In the genomic region with DNA sequence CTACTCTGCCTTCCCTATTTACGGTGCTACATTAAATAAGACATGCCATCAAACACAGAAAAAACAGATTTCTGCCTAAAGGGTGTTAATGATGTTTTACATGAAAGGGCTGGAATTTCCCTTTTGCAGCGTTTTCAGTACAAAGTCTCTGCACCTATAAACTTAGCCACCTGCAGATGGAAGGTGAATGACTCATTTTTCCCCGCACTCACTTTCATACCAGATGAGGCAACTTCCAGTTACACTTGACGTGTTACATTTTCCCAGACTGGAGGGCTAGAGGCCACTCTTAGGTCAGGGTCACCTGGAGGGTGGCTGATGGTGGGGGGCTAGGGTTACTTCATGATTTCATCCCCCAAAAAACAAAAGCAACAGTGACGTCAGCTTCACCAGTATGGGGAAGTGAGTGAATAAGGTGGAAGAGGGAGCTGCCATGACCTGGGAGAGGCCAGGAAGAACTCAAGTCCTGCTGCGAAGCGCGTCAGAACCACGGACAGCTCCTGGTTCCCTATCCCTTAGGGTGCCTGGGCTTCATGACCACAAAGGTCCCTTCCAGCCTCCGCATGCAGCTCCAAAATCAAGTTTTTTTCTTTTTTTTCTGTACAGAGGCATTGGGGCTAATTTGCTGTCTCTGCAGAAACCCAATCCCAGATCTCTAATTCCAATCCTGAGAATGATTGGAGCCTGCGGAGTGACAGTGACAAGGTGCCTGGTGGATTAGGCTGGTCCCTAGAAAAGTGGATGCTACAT, we compare ENCODE assay signal across 9 cellular contexts.
DNase-seq lines count a peak whose midpoint lies in the region; ATAC-seq and TF ChIP-seq lines count a peak whose summit lies in the region.
"Had no signal": no experiment of that assay in that cellular context is flagged by ENCODE, and none has a peak within 500 bp of the region (broad histone marks: within the 10 kb centered on the region; RNA-seq: fewer than 3 reads in every experiment).

No MANE protein-coding gene starts in this region.

- no peak overlapping the region for H3K4me2 ChIP-seq in HCT116 (ENCODE audit: low read length)
- H3K4me2 ChIP-seq in mesendoderm (ENCODE audit: low read length) = no peak overlapping the region

- no peak overlapping the region for H2BK15ac ChIP-seq in mesendoderm (replicated peaks; ENCODE audit: low read depth)

- ATAC-seq in GM18858 (IDR thresholded peaks at IDR 0.05; ENCODE audit: unreplicated experiment) (peak; percentile 81), HCT116 (no peak), gastrocnemius medialis (no peak), HG03280 (IDR thresholded peaks at IDR 0.05; ENCODE audit: unreplicated experiment) (no peak)

- H3K18ac ChIP-seq in mesendoderm (ENCODE audit: low read length) = no peak overlapping the region

- WGBS in mesendoderm (ENCODE audit: extremely low coverage, insufficient coverage, low lambda C conversion rate) = no CpG with 5 or more reads among the region's 11 CpGs

- no peak for TF ChIP-seq RAD21 in HCT116 (IDR thresholded peaks at IDR 0.05; ENCODE audit: low read depth)

- no peak overlapping the region for H2BK120ac ChIP-seq in mesendoderm (ENCODE audit: low read depth, low read length)

- no peaks in the 10 kb centered on the region for H3K79me1 ChIP-seq in mesendoderm (ENCODE audit: low read length)

- no peaks in the 10 kb centered on the region for H4K20me1 ChIP-seq in HCT116 (ENCODE audit: insufficient read depth)

- POLR2A ChIA-PET in HCT116 (lab: Charles Lee) = no interaction called here

- no peaks in the 10 kb centered on the region for H3K27me3 ChIP-seq in HCT116 (ENCODE audit: insufficient read depth, low read length)
- H3K27me3 ChIP-seq in SJCRH30 = no peaks in the 10 kb centered on the region
- no peaks in the 10 kb centered on the region for H3K27me3 ChIP-seq in mesendoderm (ENCODE audit: insufficient read depth, low read length, poor library complexity)
- H3K27me3 ChIP-seq in gastrocnemius medialis = no peaks in the 10 kb centered on the region
- H3K27me3 ChIP-seq in dorsolateral prefrontal cortex = peaks cover 0 to 14% (median 0%) of the 10 kb centered on the region in 45 donors

- H4K5ac ChIP-seq in mesendoderm (ENCODE audit: low read length) = no peak overlapping the region

- H3K9ac ChIP-seq in HCT116 (ENCODE audit: low read length) (no peak overlapping the region), mesendoderm (ENCODE audit: low read length) (no peak overlapping the region)

- H4K8ac ChIP-seq in mesendoderm (ENCODE audit: low read depth, low read length) = no peak overlapping the region

- no peaks in the 10 kb centered on the region for H3K9me3 ChIP-seq in HCT116 (ENCODE audit: control insufficient read depth in 1 of 2, insufficient read depth in 1 of 2, low read depth in 1 of 2, low read length in 2 of 2)
- no peaks in the 10 kb centered on the region for H3K9me3 ChIP-seq in SJCRH30 (replicated peaks)
- H3K9me3 ChIP-seq in gastrocnemius medialis = no peaks in the 10 kb centered on the region

- no peak overlapping the region for H3K23ac ChIP-seq in mesendoderm (ENCODE audit: low read length)

- no peak overlapping the region for H3K56ac ChIP-seq in mesendoderm (ENCODE audit: low read length)

- no peaks in the 10 kb centered on the region for H3K79me2 ChIP-seq in HCT116 (ENCODE audit: insufficient read depth, low read length)
- H3K79me2 ChIP-seq in mesendoderm (ENCODE audit: control insufficient read depth, insufficient read depth, low read length) = no peaks in the 10 kb centered on the region

- no peak overlapping the region for H3K4me3 ChIP-seq in HCT116 (replicated peaks in 1 of 2; ENCODE audit: low read depth in 1 of 2, low read length in 2 of 2)
- H3K4me3 ChIP-seq in SJCRH30 = no peak overlapping the region
- no peak overlapping the region for H3K4me3 ChIP-seq in mesendoderm (ENCODE audit: low read length)
- no peak overlapping the region for H3K4me3 ChIP-seq in gastrocnemius medialis
- H3K4me3 ChIP-seq in dorsolateral prefrontal cortex = peak overlapping the region in 3 of 59 donors; percentile 3 to 35 (median 28)

- no peaks in the 10 kb centered on the region for H3K4me1 ChIP-seq in HCT116 (ENCODE audit: control insufficient read depth in 1 of 2, insufficient read depth in 2 of 2, low read length in 2 of 2)
- H3K4me1 ChIP-seq in SJCRH30 = no peaks in the 10 kb centered on the region
- H3K4me1 ChIP-seq in mesendoderm (ENCODE audit: control insufficient read depth, low read depth, low read length) = no peaks in the 10 kb centered on the region
- H3K4me1 ChIP-seq in gastrocnemius medialis = no peaks in the 10 kb centered on the region

- TF ChIP-seq POLR2A in HCT116 (IDR thresholded peaks at IDR 0.05; ENCODE audit: borderline replicate concordance, extremely low read depth, insufficient read depth, insufficient read length) = no peak
- TF ChIP-seq POLR2A in gastrocnemius medialis (IDR thresholded peaks at IDR 0.05) = no peak

- no peak overlapping the region for H3K4ac ChIP-seq in mesendoderm (ENCODE audit: low read depth, low read length)

- RAD21 ChIA-PET in HCT116 (lab: Charles Lee; ENCODE audit: low non-redundant PET in 1 of 2, low total read pairs in 2 of 2, uncharacterized antibody in 2 of 2, unreplicated experiment in 2 of 2) = no interaction called here

- H2BK5ac ChIP-seq in mesendoderm (ENCODE audit: low read length) = no peak overlapping the region

- no peak overlapping the region for H3K27ac ChIP-seq in HCT116 (ENCODE audit: low read depth, low read length)
- H3K27ac ChIP-seq in SJCRH30 = no peak overlapping the region
- no peak overlapping the region for H3K27ac ChIP-seq in mesendoderm (ENCODE audit: low read depth, low read length)
- no peak overlapping the region for H3K27ac ChIP-seq in gastrocnemius medialis
- H3K27ac ChIP-seq in dorsolateral prefrontal cortex = peak overlapping the region in 1 of 59 donors; percentile 61
- H3K27ac ChIP-seq: VCaP had no signal

- H3K36me3 ChIP-seq in HCT116 (ENCODE audit: control insufficient read depth in 1 of 2, insufficient read depth in 2 of 2, low read length in 2 of 2) = no peaks in the 10 kb centered on the region
- no peaks in the 10 kb centered on the region for H3K36me3 ChIP-seq in SJCRH30
- H3K36me3 ChIP-seq in mesendoderm (ENCODE audit: control insufficient read depth, insufficient read depth, low read length) = no peaks in the 10 kb centered on the region
- no peaks in the 10 kb centered on the region for H3K36me3 ChIP-seq in gastrocnemius medialis

- BruUV-seq in HCT116 (replicated peaks; lab: Mats Ljungman, UMichigan) = no TSS peak

- in situ Hi-C loops in gastrocnemius medialis (cut with MboI; ENCODE audit: low sequenced_read_pairs in 4 of 4) = no loop called here

- TF ChIP-seq CTCF in HCT116 (IDR thresholded peaks at IDR 0.05 in 2 of 3, conservative IDR thresholded peaks at IDR 0.05 in 1 of 3; ENCODE audit: borderline replicate concordance in 1 of 3, insufficient read depth in 1 of 3, low read depth in 2 of 3, low read length in 2 of 3) = no peak
- no peak for TF ChIP-seq CTCF in gastrocnemius medialis (IDR thresholded peaks at IDR 0.05 in 4 of 5, conservative IDR thresholded peaks at IDR 0.05 in 1 of 5)
- no peak for TF ChIP-seq CTCF in dorsolateral prefrontal cortex (IDR thresholded peaks at IDR 0.05 in 54 of 56, conservative IDR thresholded peaks at IDR 0.05 in 2 of 56; ENCODE audit: low read depth in 1 of 56, partially characterized antibody in 56 of 56)

- H2AK5ac ChIP-seq in mesendoderm (ENCODE audit: low read length) = no peak overlapping the region

- CTCF ChIA-PET in HCT116 (lab: Charles Lee) = no interaction called here

- H3K9me2 ChIP-seq in HCT116 (ENCODE audit: insufficient read depth) = no peaks in the 10 kb centered on the region

- DNase-seq in HCT116 (ENCODE audit: low read depth, low spot score) (no peak), SJCRH30 (peak; percentile 42 to 47), mesendoderm (peak; percentile 76), gastrocnemius medialis (no peak), dorsolateral prefrontal cortex (no peak), NCI-H524 treated with DMSO at 0.1 percent for 48 hours (lab: John Stamatoyannopoulos, UW) (no peak)

- H2AFZ ChIP-seq in HCT116 (ENCODE audit: low read depth, low read length, poor library complexity, severe bottlenecking) = no peak overlapping the region

- intact Hi-C loops in HCT116 (cut with micrococcal nuclease) = no loop called here
- intact Hi-C loops in gastrocnemius medialis (cut with DNase I; ENCODE audit: low total_unique reads) = no loop called here
- intact Hi-C loops in dorsolateral prefrontal cortex (cut with DNase I) = no loop called here

TF ChIP-seq in HCT116, 20 proteins besides CTCF, POLR2A, EP300 and RAD21:
- TF ChIP-seq SIN3A (IDR thresholded peaks at IDR 0.05; ENCODE audit: low read depth) = no peak
- TF ChIP-seq, protein P1, sequence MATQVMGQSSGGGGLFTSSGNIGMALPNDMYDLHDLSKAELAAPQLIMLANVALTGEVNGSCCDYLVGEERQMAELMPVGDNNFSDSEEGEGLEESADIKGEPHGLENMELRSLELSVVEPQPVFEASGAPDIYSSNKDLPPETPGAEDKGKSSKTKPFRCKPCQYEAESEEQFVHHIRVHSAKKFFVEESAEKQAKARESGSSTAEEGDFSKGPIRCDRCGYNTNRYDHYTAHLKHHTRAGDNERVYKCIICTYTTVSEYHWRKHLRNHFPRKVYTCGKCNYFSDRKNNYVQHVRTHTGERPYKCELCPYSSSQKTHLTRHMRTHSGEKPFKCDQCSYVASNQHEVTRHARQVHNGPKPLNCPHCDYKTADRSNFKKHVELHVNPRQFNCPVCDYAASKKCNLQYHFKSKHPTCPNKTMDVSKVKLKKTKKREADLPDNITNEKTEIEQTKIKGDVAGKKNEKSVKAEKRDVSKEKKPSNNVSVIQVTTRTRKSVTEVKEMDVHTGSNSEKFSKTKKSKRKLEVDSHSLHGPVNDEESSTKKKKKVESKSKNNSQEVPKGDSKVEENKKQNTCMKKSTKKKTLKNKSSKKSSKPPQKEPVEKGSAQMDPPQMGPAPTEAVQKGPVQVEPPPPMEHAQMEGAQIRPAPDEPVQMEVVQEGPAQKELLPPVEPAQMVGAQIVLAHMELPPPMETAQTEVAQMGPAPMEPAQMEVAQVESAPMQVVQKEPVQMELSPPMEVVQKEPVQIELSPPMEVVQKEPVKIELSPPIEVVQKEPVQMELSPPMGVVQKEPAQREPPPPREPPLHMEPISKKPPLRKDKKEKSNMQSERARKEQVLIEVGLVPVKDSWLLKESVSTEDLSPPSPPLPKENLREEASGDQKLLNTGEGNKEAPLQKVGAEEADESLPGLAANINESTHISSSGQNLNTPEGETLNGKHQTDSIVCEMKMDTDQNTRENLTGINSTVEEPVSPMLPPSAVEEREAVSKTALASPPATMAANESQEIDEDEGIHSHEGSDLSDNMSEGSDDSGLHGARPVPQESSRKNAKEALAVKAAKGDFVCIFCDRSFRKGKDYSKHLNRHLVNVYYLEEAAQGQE (IDR thresholded peaks at IDR 0.05; ENCODE audit: low read depth) = peak; percentile 65
TF ChIP-seq in HCT116: peak in this region for 1.

Comparison
In these comparisons a context has a peak if more than half of its experiments do, and no peak if none do; other contexts are left out.
1. DNase-seq: peak in SJCRH30 (2 of 2) and mesendoderm (single experiment); none in HCT116 (single experiment), gastrocnemius medialis (0 of 2), dorsolateral prefrontal cortex (0 of 10) and NCI-H524 treated with DMSO at 0.1 percent for 48 hours (single experiment).